ENCODE assay signal across 8 cellular contexts in genomic region chr16:31010539-31010938, GRCh38. TPM values are rescaled to one million over a fixed set of nuclear protein-coding genes. Genes with fewer than 3 reads are reported as not detected.
DNase-seq lines count a peak whose midpoint lies in the region; ATAC-seq, FAIRE-seq and TF ChIP-seq lines count a peak whose summit lies in the region.

STX1B (minus strand) TSS chr16:31010638; CDS start chr16:31010396, 242 bp downstream.

- no peaks in the 10 kb centered on the region for H3K9me3 Mint-ChIP-seq in activated naive CD8-positive, alpha-beta T cell treated with anti-CD3 and anti-CD28 coated beads for 36 hours

- no peak for TF ChIP-seq EP300 in suprapubic skin (IDR thresholded peaks at IDR 0.05)

- H3K9ac ChIP-seq in BLaER1 treated with 17β-estradiol and CSF1 and Interleukin-3, amounts not matched to agents 10 nM and 100 nM: peak within 1 kb of the TSS in 9 of 11 experiments; percentile 26 to 69 (median 61); a peak in 17 of 22 replicates
- H3K9ac ChIP-seq in mesenchymal stem cell (ENCODE audit: low read length) (peak within 1 kb of the TSS; percentile 72), kidney (ENCODE audit: low read length in 2 of 2) (no peak within 1 kb of the TSS)

- H3K27me3 Mint-ChIP-seq in activated naive CD8-positive, alpha-beta T cell treated with anti-CD3 and anti-CD28 coated beads for 36 hours: peaks cover 25% of the 10 kb centered on the region

- peaks cover 0 to 4% (median 0%) of the 10 kb centered on the region in 11 experiments; a peak in 3 of 22 replicates for H4K20me1 ChIP-seq in BLaER1 treated with 17β-estradiol and CSF1 and Interleukin-3, amounts not matched to agents 10 nM and 100 nM

- peaks cover 0 to 17% (median 8%) of the 10 kb centered on the region in 11 experiments; a peak in 9 of 22 replicates for H3K27me3 ChIP-seq in BLaER1 treated with 17β-estradiol and CSF1 and Interleukin-3, amounts not matched to agents 10 nM and 100 nM
- H3K27me3 ChIP-seq in Peyer's patch (peaks cover 0 to 15% of the 10 kb centered on the region in 2 donors), mesenchymal stem cell (ENCODE audit: control insufficient read depth in 1 of 2, insufficient read depth in 1 of 2, low read length in 2 of 2) (peaks cover 5 to 17% of the 10 kb centered on the region in 2 experiments), suprapubic skin (peaks cover 47% of the 10 kb centered on the region)

- H2BK120ac ChIP-seq in mesenchymal stem cell (ENCODE audit: low read depth, low read length): no peak within 1 kb of the TSS

- ATAC-seq in GM19463 (IDR thresholded peaks at IDR 0.05; ENCODE audit: unreplicated experiment) (no peak), HG03378 (IDR thresholded peaks at IDR 0.05; ENCODE audit: unreplicated experiment) (no peak)

- H4K8ac ChIP-seq in mesenchymal stem cell (ENCODE audit: low read length): no peak within 1 kb of the TSS

- TF ChIP-seq CTCF in Peyer's patch (IDR thresholded peaks at IDR 0.05) (no peak), suprapubic skin (IDR thresholded peaks at IDR 0.05) (no peak), kidney (IDR thresholded peaks at IDR 0.05; ENCODE audit: borderline replicate concordance, extremely low read depth, insufficient read depth) (no peak)

- no peak within 1 kb of the TSS for H3K23ac ChIP-seq in mesenchymal stem cell (ENCODE audit: low read length in 2 of 2)

- 7% methylated on average over 13 of the region's 36 CpGs for WGBS in mesenchymal stem cell
- 2% methylated on average over 18 of the region's 36 CpGs for WGBS in suprapubic skin

- no peak within 1 kb of the TSS for H2BK15ac ChIP-seq in mesenchymal stem cell (ENCODE audit: low read depth, poor library complexity, severe bottlenecking)

- peak within 1 kb of the TSS; percentile 73 for H3K4me3 Mint-ChIP-seq in activated naive CD8-positive, alpha-beta T cell treated with anti-CD3 and anti-CD28 coated beads for 36 hours

- H3K14ac ChIP-seq in mesenchymal stem cell (ENCODE audit: low read length in 2 of 2): no peak within 1 kb of the TSS

- peak within 1 kb of the TSS; percentile 69 to 93 (median 82) for H3K4me2 ChIP-seq in BLaER1 treated with 17β-estradiol and CSF1 and Interleukin-3, amounts not matched to agents 10 nM and 100 nM
- peak within 1 kb of the TSS; percentile 51 for H3K4me2 ChIP-seq in mesenchymal stem cell (ENCODE audit: low read length, poor library complexity, severe bottlenecking)

- no peak within 1 kb of the TSS for H2AK5ac ChIP-seq in mesenchymal stem cell (ENCODE audit: low read length, severe bottlenecking)

- no peak within 1 kb of the TSS for H2BK5ac ChIP-seq in mesenchymal stem cell (ENCODE audit: low read depth, low read length, poor library complexity, severe bottlenecking)

- no peak within 1 kb of the TSS for H3K18ac ChIP-seq in mesenchymal stem cell (ENCODE audit: low read depth in 1 of 2, low read length in 2 of 2)

- H3K27ac ChIP-seq in BLaER1 treated with 17β-estradiol and CSF1 and Interleukin-3, amounts not matched to agents 10 nM and 100 nM: no peak within 1 kb of the TSS
- no peak within 1 kb of the TSS for H3K27ac ChIP-seq in Peyer's patch
- H3K27ac ChIP-seq in mesenchymal stem cell (ENCODE audit: low read length, poor library complexity, severe bottlenecking): no peak within 1 kb of the TSS
- H3K27ac ChIP-seq in suprapubic skin: no peak within 1 kb of the TSS
- H3K27ac ChIP-seq in kidney (ENCODE audit: low read depth in 2 of 2, low read length in 2 of 2): no peak within 1 kb of the TSS

- no peaks in the 10 kb centered on the region for H3K36me3 ChIP-seq in BLaER1 treated with 17β-estradiol and CSF1 and Interleukin-3, amounts not matched to agents 10 nM and 100 nM
- no peaks in the 10 kb centered on the region for H3K36me3 ChIP-seq in Peyer's patch
- no peaks in the 10 kb centered on the region for H3K36me3 ChIP-seq in mesenchymal stem cell (ENCODE audit: control insufficient read depth in 1 of 2, insufficient read depth in 2 of 2, low read depth in 1 of 2, low read length in 2 of 2)
- no peaks in the 10 kb centered on the region for H3K36me3 ChIP-seq in suprapubic skin
- H3K36me3 ChIP-seq in kidney (ENCODE audit: control insufficient read depth in 1 of 2, insufficient read depth in 2 of 2, low read length in 2 of 2): no peaks in the 10 kb centered on the region

- H3K4me1 Mint-ChIP-seq in activated naive CD8-positive, alpha-beta T cell treated with anti-CD3 and anti-CD28 coated beads for 36 hours: peaks cover 7% of the 10 kb centered on the region

- DNase-seq in Peyer's patch: peak in 2 of 3 donors; percentile 21 to 57
- DNase-seq in activated naive CD8-positive, alpha-beta T cell treated with anti-CD3 and anti-CD28 coated beads for 36 hours: peak; percentile 51
- DNase-seq in mesenchymal stem cell: no peak
- DNase-seq in suprapubic skin (ENCODE audit: low spot score in 2 of 2): no peak
- no peak for DNase-seq in kidney

- peaks cover 6 to 38% (median 32%) of the 10 kb centered on the region in 10 experiments; a peak in 19 of 20 replicates for H3K4me1 ChIP-seq in BLaER1 treated with 17β-estradiol and CSF1 and Interleukin-3, amounts not matched to agents 10 nM and 100 nM
- H3K4me1 ChIP-seq in Peyer's patch (peaks cover 0 to 7% (median 2%) of the 10 kb centered on the region in 4 donors), mesenchymal stem cell (ENCODE audit: control insufficient read depth, insufficient read depth, low read depth, low read length) (peaks cover 34% of the 10 kb centered on the region), suprapubic skin (peaks cover 9% of the 10 kb centered on the region), kidney (ENCODE audit: control insufficient read depth in 1 of 2, insufficient read depth in 1 of 2, low read depth in 1 of 2, low read length in 2 of 2) (no peaks in the 10 kb centered on the region)

- no peak for FAIRE-seq in kidney (lab: Jason Lieb, UNC)

- peak within 1 kb of the TSS; percentile 23 to 67 (median 58); a peak in 19 of 20 replicates for H3K4me3 ChIP-seq in BLaER1 treated with 17β-estradiol and CSF1 and Interleukin-3, amounts not matched to agents 10 nM and 100 nM
- peak within 1 kb of the TSS in 2 of 4 donors; percentile 27 to 28 for H3K4me3 ChIP-seq in Peyer's patch
- H3K4me3 ChIP-seq in mesenchymal stem cell (ENCODE audit: insufficient read depth in 1 of 2, low read depth in 1 of 2, low read length in 2 of 2): peak within 1 kb of the TSS; percentile 59 to 78
- H3K4me3 ChIP-seq in suprapubic skin: peak within 1 kb of the TSS; percentile 26
- H3K4me3 ChIP-seq in kidney (ENCODE audit: low read length in 2 of 2): no peak within 1 kb of the TSS

- H3K36me3 Mint-ChIP-seq in activated naive CD8-positive, alpha-beta T cell treated with anti-CD3 and anti-CD28 coated beads for 36 hours: no peaks in the 10 kb centered on the region

- intact Hi-C loops in kidney (cut with DNase I): no loop called here

- no peak within 1 kb of the TSS for H4K91ac ChIP-seq in mesenchymal stem cell (ENCODE audit: low read length)

- TF ChIP-seq POLR2A in Peyer's patch (IDR thresholded peaks at IDR 0.05): no peak
- no peak for TF ChIP-seq POLR2A in suprapubic skin (IDR thresholded peaks at IDR 0.05)

- no peak within 1 kb of the TSS for H2AFZ ChIP-seq in mesenchymal stem cell (ENCODE audit: low read depth, low read length)

- no peak within 1 kb of the TSS for H3K4ac ChIP-seq in mesenchymal stem cell (ENCODE audit: low read depth in 1 of 2, low read length in 2 of 2)

- H3K27ac Mint-ChIP-seq in activated naive CD8-positive, alpha-beta T cell treated with anti-CD3 and anti-CD28 coated beads for 36 hours: peak within 1 kb of the TSS; percentile 0

- no peak within 1 kb of the TSS for H2BK12ac ChIP-seq in mesenchymal stem cell (ENCODE audit: low read length in 2 of 2)

- H3K79me1 ChIP-seq in mesenchymal stem cell (replicated peaks; ENCODE audit: low read length, poor library complexity, severe bottlenecking): peaks cover 2% of the 10 kb centered on the region

- no peaks in the 10 kb centered on the region; a peak in 1 of 22 replicates for H3K9me3 ChIP-seq in BLaER1 treated with 17β-estradiol and CSF1 and Interleukin-3, amounts not matched to agents 10 nM and 100 nM (replicated peaks in 1 of 11)
- no peaks in the 10 kb centered on the region for H3K9me3 ChIP-seq in Peyer's patch
- H3K9me3 ChIP-seq in mesenchymal stem cell (ENCODE audit: control insufficient read depth, low read length): no peaks in the 10 kb centered on the region
- no peaks in the 10 kb centered on the region for H3K9me3 ChIP-seq in suprapubic skin
- H3K9me3 ChIP-seq in kidney (ENCODE audit: control insufficient read depth in 1 of 2, low read length in 2 of 2): no peaks in the 10 kb centered on the region

RNA-seq across cellular contexts. Expression of gene STX1B, which starts in this region (rescaled TPM):
- 1 to 10 TPM in 2 of 4 donors, under 1 TPM in 1, not detected in 1; 0.18 to 1.3 (median 1.0) TPM for total RNA-seq in Peyer's patch
- 1 to 10 TPM; 1.3 to 1.6 TPM for total RNA-seq in activated naive CD8-positive, alpha-beta T cell treated with anti-CD3 and anti-CD28 coated beads for 36 hours
- 0.47 TPM for polyA plus RNA-seq in mesenchymal stem cell (2013, experiment 1 of 2)
- polyA plus RNA-seq in mesenchymal stem cell (2013, experiment 2 of 2): 0.37 TPM
- 1 to 10 TPM in 2 of 4 donors, under 1 TPM in 2; 0.55 to 3.5 (median 2.0) TPM for total RNA-seq in suprapubic skin
- 1.7 TPM for total RNA-seq in kidney
- 0.22 TPM for polyA plus RNA-seq in kidney (ENCODE audit: insufficient read depth, low read depth, low replicate concordance)

Comparison
In these comparisons a context has a peak if more than half of its experiments do, and no peak if none do; other contexts are left out.
1. H3K4me3 ChIP-seq: peak in BLaER1 treated with 17β-estradiol and CSF1 and Interleukin-3, amounts not matched to agents 10 nM and 100 nM (10 of 10), mesenchymal stem cell (2 of 2) and suprapubic skin (single experiment); none in kidney (0 of 2).
2. H3K9ac ChIP-seq: peak in BLaER1 treated with 17β-estradiol and CSF1 and Interleukin-3, amounts not matched to agents 10 nM and 100 nM (9 of 11) and mesenchymal stem cell (single experiment); none in kidney (0 of 2).
3. DNase-seq: peak in Peyer's patch (2 of 3) and activated naive CD8-positive, alpha-beta T cell treated with anti-CD3 and anti-CD28 coated beads for 36 hours (single experiment); none in mesenchymal stem cell (single experiment), suprapubic skin (0 of 2) and kidney (single experiment).